Comparison of ENCODE assay signal across 11 cellular contexts in the genomic region with DNA sequence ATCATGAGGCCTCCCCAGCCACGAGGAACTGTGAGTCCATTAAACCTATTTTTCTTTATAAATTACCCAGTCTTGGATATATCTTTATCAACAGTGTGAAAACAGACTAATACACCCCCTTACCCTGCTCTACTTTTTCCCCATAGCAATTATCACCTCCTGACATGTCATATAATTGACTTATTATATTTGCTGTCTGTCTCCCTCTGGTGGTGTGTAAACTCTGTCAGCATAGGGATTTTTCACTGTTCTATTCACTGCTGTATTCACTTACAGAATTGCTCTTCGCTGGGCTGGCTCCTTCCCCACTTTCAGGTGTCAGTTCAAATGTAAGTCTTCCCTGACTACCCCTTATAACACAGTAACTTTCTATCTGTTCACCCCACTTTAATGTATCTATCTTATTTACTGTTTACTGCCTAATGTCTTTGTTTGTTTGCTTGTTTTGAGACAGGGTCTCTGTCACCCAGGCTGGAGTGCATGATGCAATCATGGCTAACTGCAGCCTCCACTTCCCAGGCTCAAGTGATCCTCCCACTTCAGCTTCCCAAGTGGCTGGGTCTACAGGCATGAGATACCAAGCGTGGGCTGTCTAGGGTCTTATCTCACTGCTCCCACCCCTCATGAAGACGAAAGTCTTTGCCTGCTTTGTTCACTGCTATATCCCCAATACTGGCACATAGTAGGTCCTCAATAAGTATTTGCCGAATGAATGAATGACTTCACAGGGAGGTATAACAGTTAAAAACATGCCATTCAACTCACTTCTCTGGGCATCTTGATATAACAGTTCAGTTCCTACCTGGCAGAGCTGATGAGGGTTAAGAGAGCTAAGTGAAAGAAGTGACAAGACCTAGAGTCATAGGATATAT. TPM values are rescaled to one million over a fixed set of nuclear protein-coding genes. Genes with fewer than 3 reads are reported as not detected.
DNase-seq lines count a peak whose midpoint lies in the region; ATAC-seq and TF ChIP-seq lines count a peak whose summit lies in the region.
"Had no signal": no experiment of that assay in that cellular context is flagged by ENCODE, and none has a peak within 500 bp of the region (broad histone marks: within the 10 kb centered on the region; RNA-seq: fewer than 3 reads in every experiment).

No MANE protein-coding gene starts in this region.

- H3K4me3 ChIP-seq in A673 (ENCODE audit: low read depth, low read length, poor library complexity, severe bottlenecking) (no peak overlapping the region), GM12865 (ENCODE audit: low read depth, low read length) (no peak overlapping the region), Peyer's patch (no peak overlapping the region), fibroblast of villous mesenchyme (ENCODE audit: low read depth, low read length) (no peak overlapping the region)

- H3K27me3 Mint-ChIP-seq in stimulated activated naive CD8-positive, alpha-beta T cell treated with anti-CD3 and anti-CD28 coated beads, Interleukin-15, amount 100 ng/mL, for 72 hours, result no peaks in the 10 kb centered on the region
- H3K27me3 Mint-ChIP-seq: activated naive CD8-positive, alpha-beta T cell treated with anti-CD3 and anti-CD28 coated beads for 36 hours had no signal

- TF ChIP-seq POLR2A in Peyer's patch (IDR thresholded peaks at IDR 0.05), result no peak

- POLR2A ChIA-PET in A673 (lab: Charles Lee; ENCODE audit: low non-redundant PET), result no interaction called here

- DNase-seq in A673 (ENCODE audit: low spot score), result peak; percentile 24
- peak; percentile 14 for DNase-seq in GM12865 (ENCODE audit: low read depth)
- DNase-seq in Peyer's patch, result no peak
- DNase-seq in fibroblast of villous mesenchyme (ENCODE audit: low read depth), result peak; percentile 20
- no peak for DNase-seq in stimulated activated naive CD8-positive, alpha-beta T cell treated with anti-CD3 and anti-CD28 coated beads, Interleukin-15, amount 100 ng/mL, for 72 hours
- DNase-seq in NCI-H146 treated with DMSO at 0.1 percent for 48 hours (lab: John Stamatoyannopoulos, UW; ENCODE audit: unreplicated experiment), result no peak
- DNase-seq in DMS79 treated with DMSO at 0.1 percent for 48 hours (lab: John Stamatoyannopoulos, UW), result no peak
- DNase-seq: activated naive CD8-positive, alpha-beta T cell treated with anti-CD3 and anti-CD28 coated beads for 36 hours; NCI-H510A had no signal

- H3K36me3 ChIP-seq in A673 (ENCODE audit: insufficient read depth, low read length, poor library complexity, severe bottlenecking), result no peaks in the 10 kb centered on the region
- no peaks in the 10 kb centered on the region for H3K36me3 ChIP-seq in Peyer's patch

- H3K9me3 Mint-ChIP-seq in stimulated activated naive CD8-positive, alpha-beta T cell treated with anti-CD3 and anti-CD28 coated beads, Interleukin-15, amount 100 ng/mL, for 72 hours, result peaks cover 11 to 17% of the 10 kb centered on the region in 2 donors

- no peak for ATAC-seq in stimulated activated naive CD8-positive, alpha-beta T cell treated with anti-CD3 and anti-CD28 coated beads, Interleukin-15, amount 100 ng/mL, for 72 hours
- no peak for ATAC-seq in GM21526 (IDR thresholded peaks at IDR 0.05; ENCODE audit: low FRiP score, unreplicated experiment)

- CTCF ChIA-PET in A673 (lab: Charles Lee), result no interaction called here

- H3K4me1 ChIP-seq in A673 (ENCODE audit: insufficient read depth, low read length, poor library complexity, severe bottlenecking), result no peaks in the 10 kb centered on the region
- peaks cover 0 to 3% (median 0%) of the 10 kb centered on the region in 4 donors for H3K4me1 ChIP-seq in Peyer's patch

- peak; percentile 48; the same call in 1 of the 2 replicates for TF ChIP-seq CTCF in A673 (conservative IDR thresholded peaks at IDR 0.05; ENCODE audit: low read depth, low read length)
- no peak for TF ChIP-seq CTCF in GM12865 (IDR thresholded peaks at IDR 0.05; ENCODE audit: insufficient read depth, low read depth, low read length, missing control alignments)
- TF ChIP-seq CTCF in Peyer's patch (IDR thresholded peaks at IDR 0.05), result peak in 4 of 6 experiments; percentile 15 to 54 (median 41)
- peak; percentile 39 for TF ChIP-seq CTCF in fibroblast of villous mesenchyme (IDR thresholded peaks at IDR 0.05; ENCODE audit: insufficient read depth, low read depth, low read length)

- no peak overlapping the region for H3K27ac ChIP-seq in A673 (ENCODE audit: low read depth, low read length, poor library complexity, severe bottlenecking)
- H3K27ac ChIP-seq in Peyer's patch, result no peak overlapping the region

- no peaks in the 10 kb centered on the region for H3K9me3 ChIP-seq in A673 (ENCODE audit: low read depth, low read length, poor library complexity, severe bottlenecking)
- H3K9me3 ChIP-seq in Peyer's patch, result no peaks in the 10 kb centered on the region

- peak overlapping the region in 1 of 2 donors; percentile 74 for H3K27ac Mint-ChIP-seq in stimulated activated naive CD8-positive, alpha-beta T cell treated with anti-CD3 and anti-CD28 coated beads, Interleukin-15, amount 100 ng/mL, for 72 hours
- H3K27ac Mint-ChIP-seq: activated naive CD8-positive, alpha-beta T cell treated with anti-CD3 and anti-CD28 coated beads for 36 hours had no signal

- BruUV-seq in A673 (replicated peaks; lab: Mats Ljungman, UMichigan), result no TSS peak

- H3K4me3 Mint-ChIP-seq in stimulated activated naive CD8-positive, alpha-beta T cell treated with anti-CD3 and anti-CD28 coated beads, Interleukin-15, amount 100 ng/mL, for 72 hours, result no peak overlapping the region
- H3K4me3 Mint-ChIP-seq: activated naive CD8-positive, alpha-beta T cell treated with anti-CD3 and anti-CD28 coated beads for 36 hours; naive thymus-derived CD8-positive, alpha-beta T cell had no signal

- no peaks in the 10 kb centered on the region for H3K27me3 ChIP-seq in A673 (replicated peaks; ENCODE audit: insufficient read depth, low read depth, low read length, poor library complexity)
- H3K27me3 ChIP-seq in Peyer's patch, result no peaks in the 10 kb centered on the region

- intact Hi-C loops in A673 (cut with micrococcal nuclease; ENCODE audit: unreplicated experiment), result loop anchor here (5.0 kb wide), 1 partner anchor 515 kb away; the partner anchor contains the start of gene HAS3

- peaks cover 6% of the 10 kb centered on the region for H3K4me1 Mint-ChIP-seq in stimulated activated naive CD8-positive, alpha-beta T cell treated with anti-CD3 and anti-CD28 coated beads, Interleukin-15, amount 100 ng/mL, for 72 hours

RNA-seq across cellular contexts. Expression of gene CDH3, which starts 52.4 kb away (rescaled TPM):
- total RNA-seq in A673 (2021) (0.15 TPM in 1 of 2 replicates, not detected in the other), Peyer's patch (1 to 10 TPM in 1 of 4 donors, under 1 TPM in 1, not detected in 2; 0.80 to 1.8 TPM), fibroblast of villous mesenchyme (0.32 and 2.2 TPM in 2 replicates)

RNA-seq across cellular contexts. Expression of gene ZFP90, which starts 53.6 kb away (rescaled TPM):
- total RNA-seq in A673 (2021) (17.5 and 25.7 TPM in 2 replicates), Peyer's patch (10 to 100 TPM in 2 of 4 donors, 1 to 10 TPM in 2; 5.4 to 30.5 (median 10.6) TPM), fibroblast of villous mesenchyme (20.9 and 22.5 TPM in 2 replicates)

Comparison
In these comparisons a context has a peak if more than half of its experiments do, and no peak if none do; other contexts are left out.
1. DNase-seq: peak in A673 (single experiment), GM12865 (single experiment) and fibroblast of villous mesenchyme (single experiment); none in Peyer's patch (0 of 3), stimulated activated naive CD8-positive, alpha-beta T cell treated with anti-CD3 and anti-CD28 coated beads, Interleukin-15, amount 100 ng/mL, for 72 hours (0 of 2), NCI-H146 treated with DMSO at 0.1 percent for 48 hours (single experiment) and DMS79 treated with DMSO at 0.1 percent for 48 hours (single experiment).